Comparison of ENCODE assay signal across 1 cellular context in the genomic region with DNA sequence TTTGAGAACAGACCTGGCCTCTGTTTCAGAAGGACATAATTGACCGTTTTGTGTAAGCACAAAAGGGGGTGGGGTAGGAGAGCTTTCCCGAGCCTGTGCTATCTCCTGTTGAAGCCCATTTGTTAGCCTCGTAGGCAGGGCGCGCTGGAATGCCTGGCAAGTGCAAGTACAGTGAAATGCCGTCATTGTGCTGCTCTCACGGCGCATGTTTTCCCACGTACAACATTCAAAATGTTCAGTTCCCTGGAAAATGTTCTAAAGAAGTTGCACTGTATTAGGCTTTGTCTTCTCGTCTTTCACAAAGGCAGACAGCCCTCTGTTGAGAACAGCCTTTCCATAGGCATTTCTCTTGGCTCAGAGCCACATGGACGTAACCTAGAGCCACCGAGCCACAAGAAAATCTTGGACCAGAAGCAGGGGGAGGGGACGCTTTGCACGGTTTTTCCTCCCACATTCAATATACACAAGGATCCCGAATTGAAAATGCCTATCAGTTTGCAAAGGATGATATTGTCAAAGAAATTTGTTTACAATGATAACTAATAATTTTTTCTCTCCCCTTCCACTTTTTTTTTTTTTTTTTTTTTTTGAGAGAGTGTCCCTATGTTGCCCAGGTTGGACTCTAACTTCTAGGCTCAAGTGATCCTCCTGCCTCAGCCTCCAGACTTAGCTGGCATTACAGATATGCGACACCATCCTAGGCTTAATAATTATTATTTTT.
TF ChIP-seq lines count a peak whose summit lies in the region.

No MANE protein-coding gene starts in this region.

TF ChIP-seq in HEK293, 187 proteins besides CTCF, POLR2A, EP300 and RAD21 (continued from another document and continues in another):
- TF ChIP-seq, protein P1, sequence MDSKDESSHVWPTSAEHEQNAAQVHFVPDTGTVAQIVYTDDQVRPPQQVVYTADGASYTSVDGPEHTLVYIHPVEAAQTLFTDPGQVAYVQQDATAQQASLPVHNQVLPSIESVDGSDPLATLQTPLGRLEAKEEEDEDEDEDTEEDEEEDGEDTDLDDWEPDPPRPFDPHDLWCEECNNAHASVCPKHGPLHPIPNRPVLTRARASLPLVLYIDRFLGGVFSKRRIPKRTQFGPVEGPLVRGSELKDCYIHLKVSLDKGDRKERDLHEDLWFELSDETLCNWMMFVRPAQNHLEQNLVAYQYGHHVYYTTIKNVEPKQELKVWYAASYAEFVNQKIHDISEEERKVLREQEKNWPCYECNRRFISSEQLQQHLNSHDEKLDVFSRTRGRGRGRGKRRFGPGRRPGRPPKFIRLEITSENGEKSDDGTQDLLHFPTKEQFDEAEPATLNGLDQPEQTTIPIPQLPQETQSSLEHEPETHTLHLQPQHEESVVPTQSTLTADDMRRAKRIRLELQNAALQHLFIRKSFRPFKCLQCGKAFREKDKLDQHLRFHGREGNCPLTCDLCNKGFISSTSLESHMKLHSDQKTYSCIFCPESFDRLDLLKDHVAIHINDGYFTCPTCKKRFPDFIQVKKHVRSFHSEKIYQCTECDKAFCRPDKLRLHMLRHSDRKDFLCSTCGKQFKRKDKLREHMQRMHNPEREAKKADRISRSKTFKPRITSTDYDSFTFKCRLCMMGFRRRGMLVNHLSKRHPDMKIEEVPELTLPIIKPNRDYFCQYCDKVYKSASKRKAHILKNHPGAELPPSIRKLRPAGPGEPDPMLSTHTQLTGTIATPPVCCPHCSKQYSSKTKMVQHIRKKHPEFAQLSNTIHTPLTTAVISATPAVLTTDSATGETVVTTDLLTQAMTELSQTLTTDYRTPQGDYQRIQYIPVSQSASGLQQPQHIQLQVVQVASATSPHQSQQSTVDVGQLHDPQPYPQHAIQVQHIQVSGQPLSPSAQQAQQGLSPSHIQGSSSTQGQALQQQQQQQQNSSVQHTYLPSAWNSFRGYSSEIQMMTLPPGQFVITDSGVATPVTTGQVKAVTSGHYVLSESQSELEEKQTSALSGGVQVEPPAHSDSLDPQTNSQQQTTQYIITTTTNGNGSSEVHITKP (tag by site-specific recombination; IDR thresholded peaks at IDR 0.05), result peak; percentile 38; the same call in 1 of the 2 replicates
- no peak for TF ChIP-seq WT1 (tag by site-specific recombination; IDR thresholded peaks at IDR 0.05)
- TF ChIP-seq IKZF3 (tag by site-specific recombination; IDR thresholded peaks at IDR 0.05), result 0 out of 2 replicates have a peak, but pooled peaks have one; percentile 14
- TF ChIP-seq SP7 (tag by site-specific recombination; IDR thresholded peaks at IDR 0.05), result 0 out of 2 replicates have a peak, but pooled peaks have one; percentile 29
- TF ChIP-seq ZNF341 (tag by site-specific recombination; IDR thresholded peaks at IDR 0.05; ENCODE audit: low read depth), result peak; percentile 86
- TF ChIP-seq, protein P2, sequence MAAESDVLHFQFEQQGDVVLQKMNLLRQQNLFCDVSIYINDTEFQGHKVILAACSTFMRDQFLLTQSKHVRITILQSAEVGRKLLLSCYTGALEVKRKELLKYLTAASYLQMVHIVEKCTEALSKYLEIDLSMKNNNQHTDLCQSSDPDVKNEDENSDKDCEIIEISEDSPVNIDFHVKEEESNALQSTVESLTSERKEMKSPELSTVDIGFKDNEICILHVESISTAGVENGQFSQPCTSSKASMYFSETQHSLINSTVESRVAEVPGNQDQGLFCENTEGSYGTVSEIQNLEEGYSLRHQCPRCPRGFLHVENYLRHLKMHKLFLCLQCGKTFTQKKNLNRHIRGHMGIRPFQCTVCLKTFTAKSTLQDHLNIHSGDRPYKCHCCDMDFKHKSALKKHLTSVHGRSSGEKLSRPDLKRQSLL (tag by site-specific recombination; IDR thresholded peaks at IDR 0.05), result peak; percentile 83
- TF ChIP-seq, protein P3, sequence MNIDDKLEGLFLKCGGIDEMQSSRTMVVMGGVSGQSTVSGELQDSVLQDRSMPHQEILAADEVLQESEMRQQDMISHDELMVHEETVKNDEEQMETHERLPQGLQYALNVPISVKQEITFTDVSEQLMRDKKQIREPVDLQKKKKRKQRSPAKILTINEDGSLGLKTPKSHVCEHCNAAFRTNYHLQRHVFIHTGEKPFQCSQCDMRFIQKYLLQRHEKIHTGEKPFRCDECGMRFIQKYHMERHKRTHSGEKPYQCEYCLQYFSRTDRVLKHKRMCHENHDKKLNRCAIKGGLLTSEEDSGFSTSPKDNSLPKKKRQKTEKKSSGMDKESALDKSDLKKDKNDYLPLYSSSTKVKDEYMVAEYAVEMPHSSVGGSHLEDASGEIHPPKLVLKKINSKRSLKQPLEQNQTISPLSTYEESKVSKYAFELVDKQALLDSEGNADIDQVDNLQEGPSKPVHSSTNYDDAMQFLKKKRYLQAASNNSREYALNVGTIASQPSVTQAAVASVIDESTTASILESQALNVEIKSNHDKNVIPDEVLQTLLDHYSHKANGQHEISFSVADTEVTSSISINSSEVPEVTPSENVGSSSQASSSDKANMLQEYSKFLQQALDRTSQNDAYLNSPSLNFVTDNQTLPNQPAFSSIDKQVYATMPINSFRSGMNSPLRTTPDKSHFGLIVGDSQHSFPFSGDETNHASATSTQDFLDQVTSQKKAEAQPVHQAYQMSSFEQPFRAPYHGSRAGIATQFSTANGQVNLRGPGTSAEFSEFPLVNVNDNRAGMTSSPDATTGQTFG (tag by site-specific recombination; IDR thresholded peaks at IDR 0.05; ENCODE audit: borderline replicate concordance), result no peak
- peak; percentile 46; the same call in 1 of the 2 replicates for TF ChIP-seq ZNF660 (tag by site-specific recombination; IDR thresholded peaks at IDR 0.05)
- TF ChIP-seq, protein P4, sequence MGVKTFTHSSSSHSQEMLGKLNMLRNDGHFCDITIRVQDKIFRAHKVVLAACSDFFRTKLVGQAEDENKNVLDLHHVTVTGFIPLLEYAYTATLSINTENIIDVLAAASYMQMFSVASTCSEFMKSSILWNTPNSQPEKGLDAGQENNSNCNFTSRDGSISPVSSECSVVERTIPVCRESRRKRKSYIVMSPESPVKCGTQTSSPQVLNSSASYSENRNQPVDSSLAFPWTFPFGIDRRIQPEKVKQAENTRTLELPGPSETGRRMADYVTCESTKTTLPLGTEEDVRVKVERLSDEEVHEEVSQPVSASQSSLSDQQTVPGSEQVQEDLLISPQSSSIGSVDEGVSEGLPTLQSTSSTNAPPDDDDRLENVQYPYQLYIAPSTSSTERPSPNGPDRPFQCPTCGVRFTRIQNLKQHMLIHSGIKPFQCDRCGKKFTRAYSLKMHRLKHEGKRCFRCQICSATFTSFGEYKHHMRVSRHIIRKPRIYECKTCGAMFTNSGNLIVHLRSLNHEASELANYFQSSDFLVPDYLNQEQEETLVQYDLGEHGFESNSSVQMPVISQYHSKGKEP (tag by site-specific recombination; IDR thresholded peaks at IDR 0.05), result peak; percentile 43; the same call in 1 of the 2 replicates
- peak; percentile 38; the same call in 1 of the 2 replicates for TF ChIP-seq FEZF1 (tag by site-specific recombination; IDR thresholded peaks at IDR 0.05)
- TF ChIP-seq, protein P5, sequence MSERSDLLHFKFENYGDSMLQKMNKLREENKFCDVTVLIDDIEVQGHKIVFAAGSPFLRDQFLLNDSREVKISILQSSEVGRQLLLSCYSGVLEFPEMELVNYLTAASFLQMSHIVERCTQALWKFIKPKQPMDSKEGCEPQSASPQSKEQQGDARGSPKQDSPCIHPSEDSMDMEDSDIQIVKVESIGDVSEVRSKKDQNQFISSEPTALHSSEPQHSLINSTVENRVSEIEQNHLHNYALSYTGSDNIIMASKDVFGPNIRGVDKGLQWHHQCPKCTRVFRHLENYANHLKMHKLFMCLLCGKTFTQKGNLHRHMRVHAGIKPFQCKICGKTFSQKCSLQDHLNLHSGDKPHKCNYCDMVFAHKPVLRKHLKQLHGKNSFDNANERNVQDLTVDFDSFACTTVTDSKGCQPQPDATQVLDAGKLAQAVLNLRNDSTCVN (tag by site-specific recombination; optimal IDR thresholded peaks at IDR 0.05), result peak; percentile 18
- TF ChIP-seq MYNN (tag by site-specific recombination; IDR thresholded peaks at IDR 0.05; ENCODE audit: borderline replicate concordance), result no peak
- TF ChIP-seq ZBTB20 (tag by site-specific recombination; IDR thresholded peaks at IDR 0.05), result no peak
- peak; percentile 74 for TF ChIP-seq PRDM1 (tag by site-specific recombination; IDR thresholded peaks at IDR 0.05)
- TF ChIP-seq ZNF335 (tag by site-specific recombination; conservative IDR thresholded peaks at IDR 0.05), result peak; percentile 73
- TF ChIP-seq ZFP41 (tag by site-specific recombination; IDR thresholded peaks at IDR 0.05; ENCODE audit: borderline replicate concordance), result no peak
- no peak for TF ChIP-seq ZNF157 (tag by site-specific recombination; IDR thresholded peaks at IDR 0.05)
- TF ChIP-seq ZXDB (tag by site-specific recombination; IDR thresholded peaks at IDR 0.05), result 0 out of 2 replicates have a peak, but pooled peaks have one; percentile 32
- TF ChIP-seq ZFHX2 (tag by site-specific recombination; conservative IDR thresholded peaks at IDR 0.05), result no peak
- TF ChIP-seq, protein P6, sequence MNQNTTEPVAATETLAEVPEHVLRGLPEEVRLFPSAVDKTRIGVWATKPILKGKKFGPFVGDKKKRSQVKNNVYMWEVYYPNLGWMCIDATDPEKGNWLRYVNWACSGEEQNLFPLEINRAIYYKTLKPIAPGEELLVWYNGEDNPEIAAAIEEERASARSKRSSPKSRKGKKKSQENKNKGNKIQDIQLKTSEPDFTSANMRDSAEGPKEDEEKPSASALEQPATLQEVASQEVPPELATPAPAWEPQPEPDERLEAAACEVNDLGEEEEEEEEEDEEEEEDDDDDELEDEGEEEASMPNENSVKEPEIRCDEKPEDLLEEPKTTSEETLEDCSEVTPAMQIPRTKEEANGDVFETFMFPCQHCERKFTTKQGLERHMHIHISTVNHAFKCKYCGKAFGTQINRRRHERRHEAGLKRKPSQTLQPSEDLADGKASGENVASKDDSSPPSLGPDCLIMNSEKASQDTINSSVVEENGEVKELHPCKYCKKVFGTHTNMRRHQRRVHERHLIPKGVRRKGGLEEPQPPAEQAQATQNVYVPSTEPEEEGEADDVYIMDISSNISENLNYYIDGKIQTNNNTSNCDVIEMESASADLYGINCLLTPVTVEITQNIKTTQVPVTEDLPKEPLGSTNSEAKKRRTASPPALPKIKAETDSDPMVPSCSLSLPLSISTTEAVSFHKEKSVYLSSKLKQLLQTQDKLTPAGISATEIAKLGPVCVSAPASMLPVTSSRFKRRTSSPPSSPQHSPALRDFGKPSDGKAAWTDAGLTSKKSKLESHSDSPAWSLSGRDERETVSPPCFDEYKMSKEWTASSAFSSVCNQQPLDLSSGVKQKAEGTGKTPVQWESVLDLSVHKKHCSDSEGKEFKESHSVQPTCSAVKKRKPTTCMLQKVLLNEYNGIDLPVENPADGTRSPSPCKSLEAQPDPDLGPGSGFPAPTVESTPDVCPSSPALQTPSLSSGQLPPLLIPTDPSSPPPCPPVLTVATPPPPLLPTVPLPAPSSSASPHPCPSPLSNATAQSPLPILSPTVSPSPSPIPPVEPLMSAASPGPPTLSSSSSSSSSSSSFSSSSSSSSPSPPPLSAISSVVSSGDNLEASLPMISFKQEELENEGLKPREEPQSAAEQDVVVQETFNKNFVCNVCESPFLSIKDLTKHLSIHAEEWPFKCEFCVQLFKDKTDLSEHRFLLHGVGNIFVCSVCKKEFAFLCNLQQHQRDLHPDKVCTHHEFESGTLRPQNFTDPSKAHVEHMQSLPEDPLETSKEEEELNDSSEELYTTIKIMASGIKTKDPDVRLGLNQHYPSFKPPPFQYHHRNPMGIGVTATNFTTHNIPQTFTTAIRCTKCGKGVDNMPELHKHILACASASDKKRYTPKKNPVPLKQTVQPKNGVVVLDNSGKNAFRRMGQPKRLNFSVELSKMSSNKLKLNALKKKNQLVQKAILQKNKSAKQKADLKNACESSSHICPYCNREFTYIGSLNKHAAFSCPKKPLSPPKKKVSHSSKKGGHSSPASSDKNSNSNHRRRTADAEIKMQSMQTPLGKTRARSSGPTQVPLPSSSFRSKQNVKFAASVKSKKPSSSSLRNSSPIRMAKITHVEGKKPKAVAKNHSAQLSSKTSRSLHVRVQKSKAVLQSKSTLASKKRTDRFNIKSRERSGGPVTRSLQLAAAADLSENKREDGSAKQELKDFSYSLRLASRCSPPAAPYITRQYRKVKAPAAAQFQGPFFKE (tag by site-specific recombination; IDR thresholded peaks at IDR 0.05; ENCODE audit: borderline replicate concordance), result no peak
- TF ChIP-seq, protein P7, sequence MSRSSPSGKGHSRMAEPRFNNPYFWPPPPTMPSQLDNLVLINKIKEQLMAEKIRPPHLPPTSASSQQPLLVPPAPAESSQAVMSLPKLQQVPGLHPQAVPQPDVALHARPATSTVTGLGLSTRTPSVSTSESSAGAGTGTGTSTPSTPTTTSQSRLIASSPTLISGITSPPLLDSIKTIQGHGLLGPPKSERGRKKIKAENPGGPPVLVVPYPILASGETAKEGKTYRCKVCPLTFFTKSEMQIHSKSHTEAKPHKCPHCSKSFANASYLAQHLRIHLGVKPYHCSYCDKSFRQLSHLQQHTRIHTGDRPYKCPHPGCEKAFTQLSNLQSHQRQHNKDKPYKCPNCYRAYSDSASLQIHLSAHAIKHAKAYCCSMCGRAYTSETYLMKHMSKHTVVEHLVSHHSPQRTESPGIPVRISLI (tag by site-specific recombination; IDR thresholded peaks at IDR 0.05), result peak; percentile 84
- no peak for TF ChIP-seq ZNF501 (tag by site-specific recombination; IDR thresholded peaks at IDR 0.05)
- TF ChIP-seq, protein P8, sequence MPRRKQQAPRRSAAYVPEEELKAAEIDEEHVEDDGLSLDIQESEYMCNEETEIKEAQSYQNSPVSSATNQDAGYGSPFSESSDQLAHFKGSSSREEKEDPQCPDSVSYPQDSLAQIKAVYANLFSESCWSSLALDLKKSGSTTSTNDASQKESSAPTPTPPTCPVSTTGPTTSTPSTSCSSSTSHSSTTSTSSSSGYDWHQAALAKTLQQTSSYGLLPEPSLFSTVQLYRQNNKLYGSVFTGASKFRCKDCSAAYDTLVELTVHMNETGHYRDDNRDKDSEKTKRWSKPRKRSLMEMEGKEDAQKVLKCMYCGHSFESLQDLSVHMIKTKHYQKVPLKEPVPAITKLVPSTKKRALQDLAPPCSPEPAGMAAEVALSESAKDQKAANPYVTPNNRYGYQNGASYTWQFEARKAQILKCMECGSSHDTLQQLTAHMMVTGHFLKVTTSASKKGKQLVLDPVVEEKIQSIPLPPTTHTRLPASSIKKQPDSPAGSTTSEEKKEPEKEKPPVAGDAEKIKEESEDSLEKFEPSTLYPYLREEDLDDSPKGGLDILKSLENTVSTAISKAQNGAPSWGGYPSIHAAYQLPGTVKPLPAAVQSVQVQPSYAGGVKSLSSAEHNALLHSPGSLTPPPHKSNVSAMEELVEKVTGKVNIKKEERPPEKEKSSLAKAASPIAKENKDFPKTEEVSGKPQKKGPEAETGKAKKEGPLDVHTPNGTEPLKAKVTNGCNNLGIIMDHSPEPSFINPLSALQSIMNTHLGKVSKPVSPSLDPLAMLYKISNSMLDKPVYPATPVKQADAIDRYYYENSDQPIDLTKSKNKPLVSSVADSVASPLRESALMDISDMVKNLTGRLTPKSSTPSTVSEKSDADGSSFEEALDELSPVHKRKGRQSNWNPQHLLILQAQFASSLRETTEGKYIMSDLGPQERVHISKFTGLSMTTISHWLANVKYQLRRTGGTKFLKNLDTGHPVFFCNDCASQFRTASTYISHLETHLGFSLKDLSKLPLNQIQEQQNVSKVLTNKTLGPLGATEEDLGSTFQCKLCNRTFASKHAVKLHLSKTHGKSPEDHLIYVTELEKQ (tag by site-specific recombination; IDR thresholded peaks at IDR 0.05; ENCODE audit: borderline replicate concordance), result no peak
